2 cellular contexts compared by ENCODE assay signal in genomic region chr1:12511516-12512468, GRCh38.
TF ChIP-seq lines count a peak whose summit lies in the region.

No MANE protein-coding gene starts in this region.

TF ChIP-seq in SK-N-SH treated with all-trans-retinoic acid at 6 μM for 48 hours, 23 proteins besides CTCF, POLR2A, EP300 and RAD21 (continued from another document):
- TF ChIP-seq, protein P1, sequence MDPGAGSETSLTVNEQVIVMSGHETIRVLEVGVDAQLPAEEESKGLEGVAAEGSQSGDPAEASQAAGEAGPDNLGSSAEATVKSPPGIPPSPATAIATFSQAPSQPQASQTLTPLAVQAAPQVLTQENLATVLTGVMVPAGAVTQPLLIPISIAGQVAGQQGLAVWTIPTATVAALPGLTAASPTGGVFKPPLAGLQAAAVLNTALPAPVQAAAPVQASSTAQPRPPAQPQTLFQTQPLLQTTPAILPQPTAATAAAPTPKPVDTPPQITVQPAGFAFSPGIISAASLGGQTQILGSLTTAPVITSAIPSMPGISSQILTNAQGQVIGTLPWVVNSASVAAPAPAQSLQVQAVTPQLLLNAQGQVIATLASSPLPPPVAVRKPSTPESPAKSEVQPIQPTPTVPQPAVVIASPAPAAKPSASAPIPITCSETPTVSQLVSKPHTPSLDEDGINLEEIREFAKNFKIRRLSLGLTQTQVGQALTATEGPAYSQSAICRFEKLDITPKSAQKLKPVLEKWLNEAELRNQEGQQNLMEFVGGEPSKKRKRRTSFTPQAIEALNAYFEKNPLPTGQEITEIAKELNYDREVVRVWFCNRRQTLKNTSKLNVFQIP (CRISPR knock-in tag; IDR thresholded peaks at IDR 0.05; ENCODE audit: borderline replicate concordance, low read depth) = no peak
- TF ChIP-seq ZNF565 (CRISPR knock-in tag; conservative IDR thresholded peaks at IDR 0.05; ENCODE audit: low read depth) (no peak), ZNF70 (CRISPR knock-in tag; IDR thresholded peaks at IDR 0.05) (no peak), RARB (CRISPR knock-in tag; IDR thresholded peaks at IDR 0.05) (no peak), ARNTL (CRISPR knock-in tag; IDR thresholded peaks at IDR 0.05; ENCODE audit: borderline replicate concordance, low read depth) (no peak), SNAI2 (CRISPR knock-in tag; IDR thresholded peaks at IDR 0.05) (no peak), CSDC2 (CRISPR knock-in tag; IDR thresholded peaks at IDR 0.05) (no peak), ZFP30 (CRISPR knock-in tag; IDR thresholded peaks at IDR 0.05) (no peak), ESRRG (CRISPR knock-in tag; IDR thresholded peaks at IDR 0.05) (no peak), PPARA (CRISPR knock-in tag; IDR thresholded peaks at IDR 0.05; ENCODE audit: borderline replicate concordance) (no peak)
- TF ChIP-seq, protein P2, sequence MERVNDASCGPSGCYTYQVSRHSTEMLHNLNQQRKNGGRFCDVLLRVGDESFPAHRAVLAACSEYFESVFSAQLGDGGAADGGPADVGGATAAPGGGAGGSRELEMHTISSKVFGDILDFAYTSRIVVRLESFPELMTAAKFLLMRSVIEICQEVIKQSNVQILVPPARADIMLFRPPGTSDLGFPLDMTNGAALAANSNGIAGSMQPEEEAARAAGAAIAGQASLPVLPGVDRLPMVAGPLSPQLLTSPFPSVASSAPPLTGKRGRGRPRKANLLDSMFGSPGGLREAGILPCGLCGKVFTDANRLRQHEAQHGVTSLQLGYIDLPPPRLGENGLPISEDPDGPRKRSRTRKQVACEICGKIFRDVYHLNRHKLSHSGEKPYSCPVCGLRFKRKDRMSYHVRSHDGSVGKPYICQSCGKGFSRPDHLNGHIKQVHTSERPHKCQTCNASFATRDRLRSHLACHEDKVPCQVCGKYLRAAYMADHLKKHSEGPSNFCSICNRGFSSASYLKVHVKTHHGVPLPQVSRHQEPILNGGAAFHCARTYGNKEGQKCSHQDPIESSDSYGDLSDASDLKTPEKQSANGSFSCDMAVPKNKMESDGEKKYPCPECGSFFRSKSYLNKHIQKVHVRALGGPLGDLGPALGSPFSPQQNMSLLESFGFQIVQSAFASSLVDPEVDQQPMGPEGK (CRISPR knock-in tag; IDR thresholded peaks at IDR 0.05; ENCODE audit: borderline replicate concordance) = no peak

TF ChIP-seq in SK-N-SH, 30 proteins besides CTCF, POLR2A, EP300 and RAD21 (continued from another document):
- no peak for TF ChIP-seq IRF3 (IDR thresholded peaks at IDR 0.05; ENCODE audit: low read depth, low read length)
- TF ChIP-seq FOSL2 (IDR thresholded peaks at IDR 0.05; ENCODE audit: borderline replicate concordance, low read depth) = no peak
- TF ChIP-seq CHD2 (IDR thresholded peaks at IDR 0.05; ENCODE audit: low read length, partially characterized antibody) = no peak
